In the genomic region with DNA sequence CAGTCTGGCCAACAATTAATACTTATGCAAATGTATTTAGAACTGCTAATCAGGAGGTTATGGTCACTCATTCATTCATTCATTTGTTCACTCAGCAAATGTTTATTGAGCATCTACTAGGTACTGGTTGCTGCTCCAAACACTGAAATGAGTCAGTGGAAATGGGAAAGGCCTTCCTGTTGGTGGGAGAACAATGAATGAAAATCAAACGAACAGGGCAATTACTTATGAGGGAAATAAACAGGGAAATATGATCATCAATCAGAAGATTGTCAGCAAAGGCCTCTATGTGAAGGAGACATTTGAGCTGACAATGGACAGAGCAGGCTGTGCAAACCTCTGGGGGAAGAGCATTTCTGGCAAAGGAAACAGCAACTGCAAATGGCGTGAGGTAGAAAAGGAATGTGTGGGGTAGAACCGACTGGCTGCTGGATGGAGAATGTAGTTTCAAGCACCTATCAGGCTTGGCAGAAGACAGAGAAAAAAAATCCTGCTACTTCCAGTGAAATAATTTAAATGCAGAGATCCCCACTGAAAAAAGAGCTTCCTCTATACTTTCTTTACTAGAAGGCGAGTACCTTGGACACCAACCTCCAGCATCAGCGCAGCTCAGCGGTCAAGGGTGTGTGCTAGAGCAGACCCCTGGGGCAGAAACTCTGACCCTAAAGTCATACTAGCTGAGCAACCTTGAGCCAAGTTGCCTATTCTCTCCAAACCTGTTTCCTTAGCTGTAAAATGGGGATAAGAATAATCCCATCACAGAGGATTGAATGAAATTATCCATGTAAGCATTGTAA, we compare ENCODE assay signal across 23 cellular contexts.
DNase-seq lines count a peak whose midpoint lies in the region; ATAC-seq and TF ChIP-seq lines count a peak whose summit lies in the region.
"Had no signal": no experiment of that assay in that cellular context is flagged by ENCODE, and none has a peak within 500 bp of the region (broad histone marks: within the 10 kb centered on the region; RNA-seq: fewer than 3 reads in every experiment).

No MANE protein-coding gene starts in this region.

- no peaks in the 10 kb centered on the region for H3K79me2 ChIP-seq in PC-3 (ENCODE audit: low read length)

- ATAC-seq in PC-3 (no peak), gastrocnemius medialis (no peak), GM21825 (IDR thresholded peaks at IDR 0.05; ENCODE audit: unreplicated experiment) (no peak), HG02885 (IDR thresholded peaks at IDR 0.05; ENCODE audit: poor library complexity, unreplicated experiment) (no peak), foreskin keratinocyte (no peak), HG02870 (IDR thresholded peaks at IDR 0.05; ENCODE audit: unreplicated experiment) (no peak)
- ATAC-seq: activated CD4-positive, CD25-positive, alpha-beta regulatory T cell treated with anti-CD3 and anti-CD28 coated beads, Interleukin-2, amount 50 U/mL, for 24 hours; activated T-helper 17 cell treated with anti-CD3 and anti-CD28 coated beads, Interleukin-2, amount 50 U/mL, for 72 hours; CD8-positive, alpha-beta T cell; stimulated activated naive CD8-positive, alpha-beta T cell treated with anti-CD3 and anti-CD28 coated beads, Interleukin-15, Interleukin-2, amounts not matched to agents 100 U/mL and 50 U/mL, for 24 hours had no signal

- in situ Hi-C loops in gastrocnemius medialis (cut with MboI; ENCODE audit: low sequenced_read_pairs in 4 of 4), result no loop called here

- TF ChIP-seq POLR2A in gastrocnemius medialis (IDR thresholded peaks at IDR 0.05), result no peak

- CTCF ChIA-PET in HEK293 (lab: Yijun Ruan, JAX), result interaction anchor here (0.6 kb wide), 2 partner anchors 11 to 1192 kb away, joined by 4 to 5 read pairs; no protein-coding TSS in a partner anchor
- CTCF ChIA-PET in PC-3 (lab: Charles Lee), result no interaction called here

- intact Hi-C loops in PC-3 (cut with micrococcal nuclease) (no loop called here), gastrocnemius medialis (cut with DNase I; ENCODE audit: low total_unique reads) (no loop called here)

- TF ChIP-seq CTCF in HEK293 (tag by site-specific recombination; IDR thresholded peaks at IDR 0.05) (no peak), PC-3 (conservative IDR thresholded peaks at IDR 0.05; ENCODE audit: low read depth, low read length) (no peak), fibroblast of pulmonary artery (IDR thresholded peaks at IDR 0.05; ENCODE audit: low read length, missing control alignments) (no peak), gastrocnemius medialis (IDR thresholded peaks at IDR 0.05 in 4 of 5, conservative IDR thresholded peaks at IDR 0.05 in 1 of 5) (no peak), foreskin keratinocyte (conservative IDR thresholded peaks at IDR 0.05) (no peak)

- no peak overlapping the region for H3K9ac ChIP-seq in PC-3 (ENCODE audit: low read length)

- no peaks in the 10 kb centered on the region for H3K9me2 ChIP-seq in PC-3 (replicated peaks; ENCODE audit: low read length)

- BruUV-seq in PC-3 (replicated peaks; lab: Mats Ljungman, UMichigan), result no TSS peak

- POLR2A ChIA-PET in HEK293 (lab: Yijun Ruan, JAX) (no interaction called here), PC-3 (lab: Charles Lee; ENCODE audit: unreplicated experiment) (no interaction called here)

- H3K27me3 ChIP-seq in PC-3 (ENCODE audit: low read length) (no peaks in the 10 kb centered on the region), gastrocnemius medialis (no peaks in the 10 kb centered on the region), foreskin keratinocyte (no peaks in the 10 kb centered on the region)
- H3K27me3 ChIP-seq: cardiac muscle cell, esophagus squamous epithelium, thyroid gland had no signal

- H3K36me3 ChIP-seq in HEK293 (ENCODE audit: control insufficient read depth in 2 of 2, insufficient read depth in 1 of 2, low read length in 2 of 2), result no peaks in the 10 kb centered on the region
- no peaks in the 10 kb centered on the region for H3K36me3 ChIP-seq in PC-3 (ENCODE audit: low read depth, low read length)
- no peaks in the 10 kb centered on the region for H3K36me3 ChIP-seq in gastrocnemius medialis
- H3K36me3 ChIP-seq: cardiac muscle cell, esophagus squamous epithelium, thyroid gland had no signal

- no peak overlapping the region for H2AFZ ChIP-seq in PC-3 (ENCODE audit: low read length)

- H3F3A ChIP-seq in PC-3 (ENCODE audit: low read length, unreplicated experiment), result no peaks in the 10 kb centered on the region

- H3K4me2 ChIP-seq in PC-3 (ENCODE audit: low read length), result no peak overlapping the region

- H3K27ac ChIP-seq in HEK293 (ENCODE audit: extremely low read depth, low read depth, low read length) (no peak overlapping the region), PC-3 (ENCODE audit: low read length) (no peak overlapping the region), gastrocnemius medialis (peak overlapping the region; percentile 90 to 94 (median 92)), foreskin keratinocyte (no peak overlapping the region)
- H3K27ac ChIP-seq: cardiac muscle cell, thyroid gland had no signal

- H3K4me1 ChIP-seq in HEK293 (ENCODE audit: control insufficient read depth, insufficient read depth, low read length) (peaks cover 10% of the 10 kb centered on the region), PC-3 (ENCODE audit: insufficient read depth, low read length) (peaks cover 39% of the 10 kb centered on the region), gastrocnemius medialis (peaks cover 41 to 48% of the 10 kb centered on the region in 2 donors), foreskin keratinocyte (peaks cover 9% of the 10 kb centered on the region)

- no peak overlapping the region for H3K4me3 ChIP-seq in HEK293 (ENCODE audit: low read depth, low read length)
- H3K4me3 ChIP-seq in PC-3 (ENCODE audit: low read length), result no peak overlapping the region
- no peak overlapping the region for H3K4me3 ChIP-seq in fibroblast of pulmonary artery (replicated peaks; ENCODE audit: low read depth, low read length)
- H3K4me3 ChIP-seq in gastrocnemius medialis, result no peak overlapping the region
- H3K4me3 ChIP-seq: cardiac muscle cell, esophagus squamous epithelium, thyroid gland had no signal

- no peaks in the 10 kb centered on the region for H4K20me1 ChIP-seq in PC-3 (ENCODE audit: low read length)

- H3K9me3 ChIP-seq in HEK293 (ENCODE audit: control insufficient read depth, insufficient read depth, low read depth, low read length), result no peaks in the 10 kb centered on the region
- no peaks in the 10 kb centered on the region for H3K9me3 ChIP-seq in PC-3 (ENCODE audit: low read length)
- no peaks in the 10 kb centered on the region for H3K9me3 ChIP-seq in gastrocnemius medialis
- H3K9me3 ChIP-seq: esophagus squamous epithelium, thyroid gland had no signal

- peak; percentile 13 for DNase-seq in PC-3
- peak; percentile 37 for DNase-seq in fibroblast of pulmonary artery (ENCODE audit: low read depth)
- no peak for DNase-seq in gastrocnemius medialis
- DNase-seq in foreskin keratinocyte, result no peak
- DNase-seq: activated CD4-positive, alpha-beta T cell treated with anti-CD3 and anti-CD28 coated beads, Interleukin-2, amount 50 U/mL, for 48 hours; activated CD8-positive, alpha-beta memory T cell treated with anti-CD3 and anti-CD28 coated beads, Interleukin-2, amount 50 U/mL, for 4 hours; activated naive CD4-positive, alpha-beta T cell treated with anti-CD3 and anti-CD28 coated beads, Interleukin-2, amount 50 U/mL, for 16 hours; CD8-positive, alpha-beta T cell; DMS 273 treated with DMSO at 0.1 percent for 48 hours; endodermal cell; esophagus squamous epithelium; NCI-H510A treated with DMSO at 0.1 percent for 48 hours; SIG-M5; stimulated activated naive CD8-positive, alpha-beta T cell treated with anti-CD3 and anti-CD28 coated beads, Interleukin-15, Interleukin-2, amounts not matched to agents 100 U/mL and 50 U/mL, for 24 hours; T-helper 1 cell; thyroid gland had no signal

TF ChIP-seq in HEK293, 187 proteins besides CTCF, POLR2A, EP300 and RAD21:
- TF ChIP-seq ZNF140 (tag by site-specific recombination; IDR thresholded peaks at IDR 0.05), result no peak
- peak; percentile 54; the same call in 1 of the 2 replicates for TF ChIP-seq ZNF664 (tag by site-specific recombination; IDR thresholded peaks at IDR 0.05)

Comparison
In these comparisons a context has a peak if more than half of its experiments do, and no peak if none do; other contexts are left out.
1. H3K27ac ChIP-seq: peak in gastrocnemius medialis (4 of 4); none in HEK293 (single experiment), PC-3 (single experiment) and foreskin keratinocyte (single experiment).
2. DNase-seq: peak in PC-3 (single experiment) and fibroblast of pulmonary artery (single experiment); none in gastrocnemius medialis (0 of 2) and foreskin keratinocyte (0 of 2).